8 cellular contexts compared by ENCODE assay signal in the genomic region with DNA sequence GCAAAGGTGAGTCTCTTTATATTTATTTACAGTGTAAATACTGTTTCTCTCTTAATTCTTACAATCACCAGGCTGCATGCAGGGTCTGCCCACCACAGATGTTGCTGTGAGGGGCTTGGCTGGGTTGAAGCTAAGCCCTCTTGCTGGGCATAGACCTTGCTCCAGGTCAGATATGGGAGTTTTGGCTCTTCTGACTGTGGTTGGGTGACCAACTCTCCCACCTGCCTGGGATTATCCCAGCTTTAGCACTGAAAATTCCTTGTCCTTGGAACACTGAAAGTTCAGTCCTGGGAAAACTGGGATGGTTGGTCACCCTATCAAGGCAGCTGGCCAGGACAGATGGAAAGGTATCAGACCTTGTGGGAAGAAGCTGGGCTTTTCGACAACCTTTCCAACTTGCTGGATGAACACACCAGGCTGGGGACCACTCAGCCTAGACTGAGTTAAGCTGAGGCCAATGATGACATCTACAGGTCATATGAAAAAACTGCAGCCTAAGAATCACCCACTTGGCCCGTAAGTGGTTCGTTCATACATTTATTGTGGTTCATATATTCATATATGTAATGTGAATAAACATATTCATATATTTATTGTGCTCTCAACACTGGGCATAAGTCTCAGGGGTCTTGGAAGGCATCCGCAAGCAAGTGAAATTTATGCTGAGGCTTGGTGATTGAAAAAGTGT. TPM values are rescaled to one million over a fixed set of nuclear protein-coding genes. Genes with fewer than 3 reads are reported as not detected.
A peak's percentile ranks its signal among the peaks of the same experiment; 100 is the strongest.
DNase-seq lines count a peak whose midpoint lies in the region; ATAC-seq and TF ChIP-seq lines count a peak whose summit lies in the region.

No MANE protein-coding gene starts in this region.

- intact Hi-C loops in activated CD4-positive, alpha-beta memory T cell treated with anti-CD3 and anti-CD28 coated beads for 36 hours (cut with micrococcal nuclease), result loop anchor here (1.0 to 10.0 kb wide), 5 partner anchors 282 to 625 kb away; a partner anchor contains a TSS

- DNase-seq in COLO668 (lab: John Stamatoyannopoulos, UW; ENCODE audit: unreplicated experiment) (peak; percentile 68), HS-27A (ENCODE audit: low read depth) (peak; percentile 41), NCI-H748 (lab: John Stamatoyannopoulos, UW; ENCODE audit: unreplicated experiment) (peak; percentile 84), epithelial cell of proximal tubule (ENCODE audit: low read depth) (no peak)
- DNase-seq in activated CD4-positive, alpha-beta memory T cell treated with anti-CD3 and anti-CD28 coated beads for 36 hours, result peak; percentile 39

- peak; percentile 82 for TF ChIP-seq CTCF in epithelial cell of proximal tubule (conservative IDR thresholded peaks at IDR 0.05; ENCODE audit: low read depth, low read length)
- peak; percentile 75 to 81 (median 76) for TF ChIP-seq CTCF in nephron (IDR thresholded peaks at IDR 0.05; ENCODE audit: unreplicated experiment in 3 of 3)

- POLR2A ChIA-PET in activated CD4-positive, alpha-beta memory T cell treated with anti-CD3 and anti-CD28 coated beads for 36 hours (lab: Charles Lee), result interaction anchor here (0.9 to 1.0 kb wide), 2 partner anchors 286 to 288 kb away, joined by 3 to 4 read pairs; no protein-coding TSS in a partner anchor

- H3K9me3 Mint-ChIP-seq in activated CD4-positive, alpha-beta memory T cell treated with anti-CD3 and anti-CD28 coated beads for 36 hours, result no peaks in the 10 kb centered on the region
- no peaks in the 10 kb centered on the region for H3K9me3 Mint-ChIP-seq in nephron

- no peak overlapping the region for H3K4me3 ChIP-seq in epithelial cell of proximal tubule (ENCODE audit: low read depth, low read length)

- no peak overlapping the region for H3K4me3 Mint-ChIP-seq in activated CD4-positive, alpha-beta memory T cell treated with anti-CD3 and anti-CD28 coated beads for 36 hours
- peak overlapping the region; percentile 64 to 80 (median 70) for H3K4me3 Mint-ChIP-seq in nephron

- H3K27ac Mint-ChIP-seq in activated CD4-positive, alpha-beta memory T cell treated with anti-CD3 and anti-CD28 coated beads for 36 hours, result no peak overlapping the region
- H3K27ac Mint-ChIP-seq in nephron, result peak overlapping the region; percentile 36 to 80 (median 39)

- H3K36me3 Mint-ChIP-seq in activated CD4-positive, alpha-beta memory T cell treated with anti-CD3 and anti-CD28 coated beads for 36 hours, result no peaks in the 10 kb centered on the region
- H3K36me3 Mint-ChIP-seq in nephron (ENCODE audit: low read depth), result no peaks in the 10 kb centered on the region

- CTCF ChIA-PET in activated CD4-positive, alpha-beta memory T cell treated with anti-CD3 and anti-CD28 coated beads for 36 hours (lab: Charles Lee), result interaction anchor here (0.6 to 13.7 kb wide), 20 partner anchors 9 to 507 kb away, joined by 3 to 259 read pairs (median 3); a partner anchor contains a TSS

- peaks cover 10% of the 10 kb centered on the region for H3K4me1 Mint-ChIP-seq in activated CD4-positive, alpha-beta memory T cell treated with anti-CD3 and anti-CD28 coated beads for 36 hours (ENCODE audit: low read depth)
- H3K4me1 Mint-ChIP-seq in nephron, result peaks cover 27% of the 10 kb centered on the region

- no peaks in the 10 kb centered on the region for H3K27me3 Mint-ChIP-seq in activated CD4-positive, alpha-beta memory T cell treated with anti-CD3 and anti-CD28 coated beads for 36 hours
- no peaks in the 10 kb centered on the region for H3K27me3 Mint-ChIP-seq in nephron (ENCODE audit: low read depth)

- ATAC-seq in HG03159 (IDR thresholded peaks at IDR 0.05; ENCODE audit: unreplicated experiment) (no peak), GM19328 (IDR thresholded peaks at IDR 0.05; ENCODE audit: unreplicated experiment) (no peak)

RNA-seq across cellular contexts. Expression of a gene that starts 26.6 kb away (rescaled TPM):
- total RNA-seq in activated CD4-positive, alpha-beta memory T cell treated with anti-CD3 and anti-CD28 coated beads for 36 hours, result 10 to 100 TPM; 12.7 to 14.3 TPM
- 2.9 and 11.9 TPM in 2 replicates for total RNA-seq in epithelial cell of proximal tubule

RNA-seq across cellular contexts. Expression of a gene that starts 39.8 kb away (rescaled TPM):
- total RNA-seq in activated CD4-positive, alpha-beta memory T cell treated with anti-CD3 and anti-CD28 coated beads for 36 hours, result 10 to 100 TPM; 22.8 to 23.1 TPM
- 10.8 and 36.9 TPM in 2 replicates for total RNA-seq in epithelial cell of proximal tubule

RNA-seq across cellular contexts. Expression of a gene that starts 40.1 kb away (rescaled TPM):
- 10 to 100 TPM; 49.2 to 51.8 TPM for total RNA-seq in activated CD4-positive, alpha-beta memory T cell treated with anti-CD3 and anti-CD28 coated beads for 36 hours
- total RNA-seq in epithelial cell of proximal tubule, result 15.2 and 17.4 TPM in 2 replicates
